Comparison of ENCODE assay signal across 11 cellular contexts in the genomic region with DNA sequence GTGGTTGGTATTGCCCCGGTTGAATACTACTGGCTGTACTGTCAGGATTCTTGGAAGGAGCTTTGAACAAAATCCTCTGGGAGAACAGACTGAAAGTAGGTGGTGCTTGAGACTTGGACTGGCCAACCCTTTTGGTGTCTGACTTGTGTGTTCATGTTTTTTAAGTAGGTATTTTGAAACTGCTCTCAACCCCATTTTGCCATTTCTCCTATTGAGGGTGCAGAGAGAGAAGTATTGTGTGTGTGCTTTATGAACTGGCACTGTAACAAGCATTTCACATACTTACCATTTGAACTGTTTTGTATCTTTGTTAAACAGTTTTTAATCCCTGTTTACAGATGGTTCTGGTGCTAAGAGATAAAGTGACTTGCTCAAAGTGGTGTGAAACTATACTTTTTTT. TPM values are rescaled to one million over a fixed set of nuclear protein-coding genes. Genes with fewer than 3 reads are reported as not detected.
DNase-seq lines count a peak whose midpoint lies in the region; ATAC-seq and TF ChIP-seq lines count a peak whose summit lies in the region.
"Had no signal": no experiment of that assay in that cellular context is flagged by ENCODE, and none has a peak within 500 bp of the region (broad histone marks: within the 10 kb centered on the region; RNA-seq: fewer than 3 reads in every experiment).

No MANE protein-coding gene starts in this region.

- H4K91ac ChIP-seq in mesenchymal stem cell (ENCODE audit: low read length): no peak overlapping the region

- peaks cover 38% of the 10 kb centered on the region for H3F3A ChIP-seq in neural progenitor cell (ENCODE audit: low read depth)

- H2AK5ac ChIP-seq in mesenchymal stem cell (ENCODE audit: low read length, severe bottlenecking): no peak overlapping the region

- H3K27me3 ChIP-seq in mesenchymal stem cell (ENCODE audit: control insufficient read depth in 1 of 2, insufficient read depth in 1 of 2, low read length in 2 of 2) (no peaks in the 10 kb centered on the region), neural progenitor cell (no peaks in the 10 kb centered on the region)

- H3K79me2 ChIP-seq in neural progenitor cell (ENCODE audit: low read depth): peaks cover 100% of the 10 kb centered on the region

- no peak overlapping the region for H2BK5ac ChIP-seq in mesenchymal stem cell (ENCODE audit: low read depth, low read length, poor library complexity, severe bottlenecking)

- peaks cover 4 to 10% of the 10 kb centered on the region in 2 experiments for H3K36me3 ChIP-seq in mesenchymal stem cell (ENCODE audit: control insufficient read depth in 1 of 2, insufficient read depth in 2 of 2, low read depth in 1 of 2, low read length in 2 of 2)
- H3K36me3 ChIP-seq in neural progenitor cell: no peaks in the 10 kb centered on the region

- H3K79me1 ChIP-seq in mesenchymal stem cell (replicated peaks; ENCODE audit: low read length, poor library complexity, severe bottlenecking): no peaks in the 10 kb centered on the region

- H3K27ac Mint-ChIP-seq in activated naive CD8-positive, alpha-beta T cell treated with anti-CD3 and anti-CD28 coated beads, Interleukin-2, amount 50 U/mL, for 24 hours: peak overlapping the region; percentile 12
- H3K27ac Mint-ChIP-seq in neural progenitor cell: no peak overlapping the region

- H2BK12ac ChIP-seq in mesenchymal stem cell (ENCODE audit: low read length in 2 of 2): no peak overlapping the region

- H3K4me2 ChIP-seq in mesenchymal stem cell (ENCODE audit: low read length, poor library complexity, severe bottlenecking) (no peak overlapping the region), neural progenitor cell (no peak overlapping the region)

- no peak overlapping the region for H3K4me3 Mint-ChIP-seq in activated naive CD8-positive, alpha-beta T cell treated with anti-CD3 and anti-CD28 coated beads, Interleukin-2, amount 50 U/mL, for 24 hours
- H3K4me3 Mint-ChIP-seq in neural progenitor cell: no peak overlapping the region

- H3K27ac ChIP-seq in mesenchymal stem cell (ENCODE audit: low read length, poor library complexity, severe bottlenecking) (no peak overlapping the region), neural progenitor cell (no peak overlapping the region)

- no peaks in the 10 kb centered on the region for H3K9me3 ChIP-seq in mesenchymal stem cell (ENCODE audit: control insufficient read depth, low read length)
- no peaks in the 10 kb centered on the region for H3K9me3 ChIP-seq in neural progenitor cell (ENCODE audit: low read depth)

- H3K9me3 Mint-ChIP-seq in activated naive CD8-positive, alpha-beta T cell treated with anti-CD3 and anti-CD28 coated beads, Interleukin-2, amount 50 U/mL, for 24 hours: no peaks in the 10 kb centered on the region
- H3K9me3 Mint-ChIP-seq in neural progenitor cell: peaks cover 2% of the 10 kb centered on the region

- H3K18ac ChIP-seq in mesenchymal stem cell (ENCODE audit: low read depth in 1 of 2, low read length in 2 of 2): no peak overlapping the region

- H3K4me3 ChIP-seq in AG10803 (ENCODE audit: low read length) (no peak overlapping the region), mesenchymal stem cell (ENCODE audit: insufficient read depth in 1 of 2, low read depth in 1 of 2, low read length in 2 of 2) (no peak overlapping the region), neural progenitor cell (no peak overlapping the region)

- H3K27me3 Mint-ChIP-seq in activated naive CD8-positive, alpha-beta T cell treated with anti-CD3 and anti-CD28 coated beads, Interleukin-2, amount 50 U/mL, for 24 hours: no peaks in the 10 kb centered on the region
- H3K27me3 Mint-ChIP-seq in neural progenitor cell (ENCODE audit: insufficient read depth, low read depth): peaks cover 3% of the 10 kb centered on the region

- no peak overlapping the region for H2BK120ac ChIP-seq in mesenchymal stem cell (ENCODE audit: low read depth, low read length)

- H3K14ac ChIP-seq in mesenchymal stem cell (ENCODE audit: low read length in 2 of 2): no peak overlapping the region

- peaks cover 4% of the 10 kb centered on the region for H3K4me1 ChIP-seq in mesenchymal stem cell (ENCODE audit: control insufficient read depth, insufficient read depth, low read depth, low read length)
- H3K4me1 ChIP-seq in neural progenitor cell: peaks cover 18% of the 10 kb centered on the region

- H3K9ac ChIP-seq in mesenchymal stem cell (ENCODE audit: low read length) (peak overlapping the region; percentile 10), neural progenitor cell (no peak overlapping the region)

- H4K8ac ChIP-seq in mesenchymal stem cell (ENCODE audit: low read length): no peak overlapping the region

- no peak overlapping the region for H3K4ac ChIP-seq in mesenchymal stem cell (ENCODE audit: low read depth in 1 of 2, low read length in 2 of 2)

- 83% methylated on average over 1 of the region's 1 CpG for WGBS in mesenchymal stem cell

- no peak for ATAC-seq in activated naive CD8-positive, alpha-beta T cell treated with anti-CD3 and anti-CD28 coated beads, Interleukin-2, amount 50 U/mL, for 24 hours
- ATAC-seq in GM19324 (IDR thresholded peaks at IDR 0.05; ENCODE audit: low FRiP score, unreplicated experiment): no peak

- no peak overlapping the region for H2AFZ ChIP-seq in mesenchymal stem cell (ENCODE audit: low read depth, low read length)
- no peak overlapping the region for H2AFZ ChIP-seq in neural progenitor cell (replicated peaks)

- peaks cover 100% of the 10 kb centered on the region for H4K20me1 ChIP-seq in neural progenitor cell (ENCODE audit: low read depth)

- H2BK15ac ChIP-seq in mesenchymal stem cell (ENCODE audit: low read depth, poor library complexity, severe bottlenecking): no peak overlapping the region

- peaks cover 60% of the 10 kb centered on the region for H3K36me3 Mint-ChIP-seq in activated naive CD8-positive, alpha-beta T cell treated with anti-CD3 and anti-CD28 coated beads, Interleukin-2, amount 50 U/mL, for 24 hours (ENCODE audit: low read depth)
- H3K36me3 Mint-ChIP-seq in neural progenitor cell: peaks cover 60% of the 10 kb centered on the region

- H3K23ac ChIP-seq in mesenchymal stem cell (ENCODE audit: low read length in 2 of 2): no peak overlapping the region

- DNase-seq in AG10803 (ENCODE audit: low read depth) (peak; percentile 66), EH (ENCODE audit: low read depth) (peak; percentile 24), mesenchymal stem cell (peak; percentile 36), neural progenitor cell (ENCODE audit: low spot score) (no peak), NCI-H510A (lab: John Stamatoyannopoulos, UW) (no peak), NCI-H524 treated with DMSO at 0.1 percent for 48 hours (lab: John Stamatoyannopoulos, UW) (no peak)
- DNase-seq in activated naive CD8-positive, alpha-beta T cell treated with anti-CD3 and anti-CD28 coated beads, Interleukin-2, amount 50 U/mL, for 24 hours: no peak
- DNase-seq: activated CD4-positive, alpha-beta T cell treated with anti-CD3 and anti-CD28 coated beads for 1 hour; DMS53; NCI-H2029 treated with DMSO at 0.1 percent for 48 hours had no signal

- TF ChIP-seq CTCF in AG10803 (conservative IDR thresholded peaks at IDR 0.05; ENCODE audit: low read length) (no peak), neural progenitor cell (IDR thresholded peaks at IDR 0.05) (no peak)

- H3K4me1 Mint-ChIP-seq in activated naive CD8-positive, alpha-beta T cell treated with anti-CD3 and anti-CD28 coated beads, Interleukin-2, amount 50 U/mL, for 24 hours: peaks cover 90% of the 10 kb centered on the region
- H3K4me1 Mint-ChIP-seq in neural progenitor cell: peaks cover 49% of the 10 kb centered on the region

RNA-seq across cellular contexts. Expression of a gene that starts 21.3 kb away (rescaled TPM):
- 46.7 TPM for polyA plus RNA-seq in mesenchymal stem cell (2013, experiment 1 of 2)
- 43.3 TPM for polyA plus RNA-seq in mesenchymal stem cell (2013, experiment 2 of 2)
- 43.1 and 70.6 TPM in 2 replicates for total RNA-seq in neural progenitor cell (ENCODE audit: low replicate concordance)

Comparison
In these comparisons a context has a peak if more than half of its experiments do, and no peak if none do; other contexts are left out.
1. DNase-seq: peak in AG10803 (single experiment), EH (single experiment) and mesenchymal stem cell (single experiment); none in activated naive CD8-positive, alpha-beta T cell treated with anti-CD3 and anti-CD28 coated beads, Interleukin-2, amount 50 U/mL, for 24 hours (single experiment), neural progenitor cell (single experiment), NCI-H510A (single experiment) and NCI-H524 treated with DMSO at 0.1 percent for 48 hours (single experiment).